In genomic region chr12:132393991-132394949, GRCh38 we compare ENCODE assay signal across 13 cellular contexts.
DNase-seq lines count a peak whose midpoint lies in the region; ATAC-seq, FAIRE-seq and TF ChIP-seq lines count a peak whose summit lies in the region.
"Had no signal": no experiment of that assay in that cellular context is flagged by ENCODE, and none has a peak within 500 bp of the region (broad histone marks: within the 10 kb centered on the region; RNA-seq: fewer than 3 reads in every experiment).

No MANE protein-coding gene starts in this region.

- no peak overlapping the region for H3K23ac ChIP-seq in trophoblast cell (ENCODE audit: low read length)

- no peak overlapping the region for H3K18ac ChIP-seq in trophoblast cell (ENCODE audit: low read length)

- no peak overlapping the region for H3K14ac ChIP-seq in trophoblast cell (ENCODE audit: low read length)

- H2AK5ac ChIP-seq in trophoblast cell (ENCODE audit: low read length): no peak overlapping the region

- peak; percentile 57 for FAIRE-seq in GM12891 (lab: Jason Lieb, UNC)
- FAIRE-seq: colon, GM12878 had no signal

- H2AFZ ChIP-seq in trophoblast cell (ENCODE audit: insufficient read depth, low read length, poor library complexity): no peak overlapping the region

- H3K27ac ChIP-seq in brain microvascular endothelial cell: no peak overlapping the region
- H3K27ac ChIP-seq in trophoblast cell (ENCODE audit: low read depth, low read length): no peak overlapping the region

- 0 out of 2 replicates have a peak, but pooled peaks cover 2% of the 10 kb centered on the region for H3K9me3 ChIP-seq in MG63
- peaks cover 3% of the 10 kb centered on the region for H3K9me3 ChIP-seq in trophoblast cell (ENCODE audit: insufficient read depth, low read depth, low read length)

- no peak overlapping the region for H2BK12ac ChIP-seq in trophoblast cell (ENCODE audit: low read length)

- H3K4me2 ChIP-seq in trophoblast cell (ENCODE audit: low read length): no peak overlapping the region

- no peak overlapping the region for H3K9ac ChIP-seq in trophoblast cell (ENCODE audit: low read length)

- DNase-seq in GM12891 (ENCODE audit: insufficient read length, low spot score): no peak
- DNase-seq in MG63: peak; percentile 65
- peak; percentile 47 for DNase-seq in brain microvascular endothelial cell
- peak; percentile 15 to 26 for DNase-seq in stimulated activated CD4-positive, alpha-beta T cell treated with anti-CD3 and anti-CD28 coated beads, Interleukin-2, amount 100 ng/mL, for 48 hours
- no peak for DNase-seq in trophoblast cell
- DNase-seq in hippocampal formation (lab: John Stamatoyannopoulos, UW): no peak
- DNase-seq: activated naive CD4-positive, alpha-beta T cell treated with anti-CD3 and anti-CD28 coated beads, Interleukin-2, amount 10 ng/mL, durations not matched to agents 7 days and 5 days; naive B cell; NCI-H345; stimulated activated naive CD4-positive, alpha-beta T cell treated with Interleukin-2 at 50 U/mL for 16 hours had no signal

- no peak for TF ChIP-seq POLR2A in GM12891 (IDR thresholded peaks at IDR 0.05; ENCODE audit: low read depth, low read length)

- no peaks in the 10 kb centered on the region for H3K36me3 ChIP-seq in MG63
- H3K36me3 ChIP-seq in brain microvascular endothelial cell (replicated peaks): no peaks in the 10 kb centered on the region
- H3K36me3 ChIP-seq in trophoblast cell (ENCODE audit: control insufficient read depth in 1 of 2, insufficient read depth in 2 of 2, low read length in 2 of 2): no peaks in the 10 kb centered on the region

- H4K91ac ChIP-seq in trophoblast cell (ENCODE audit: low read depth, low read length): no peak overlapping the region

- H4K8ac ChIP-seq in trophoblast cell (ENCODE audit: low read depth, low read length): no peak overlapping the region

- no peak overlapping the region for H2BK5ac ChIP-seq in trophoblast cell (ENCODE audit: low read depth, low read length, poor library complexity)

- in situ Hi-C loops in brain microvascular endothelial cell (cut with HindIII; ENCODE audit: low pct_ligation_motif_present, low sequenced_read_pairs): no loop called here

- no peak overlapping the region for H4K12ac ChIP-seq in trophoblast cell (ENCODE audit: low read depth, low read length)

- H2BK120ac ChIP-seq in trophoblast cell (ENCODE audit: insufficient read depth, low read length, poor library complexity): no peak overlapping the region

- H3K4me3 ChIP-seq in MG63: no peak overlapping the region
- no peak overlapping the region for H3K4me3 ChIP-seq in brain microvascular endothelial cell (ENCODE audit: low read depth, low read length)
- H3K4me3 ChIP-seq in trophoblast cell (ENCODE audit: low read depth, low read length): no peak overlapping the region
- H3K4me3 ChIP-seq: GM12878 had no signal

- WGBS in trophoblast cell (ENCODE audit: extremely low coverage, insufficient coverage, insufficient read length): no CpG with 5 or more reads among the region's 36 CpGs

- no peaks in the 10 kb centered on the region for H3K4me1 ChIP-seq in trophoblast cell (ENCODE audit: control insufficient read depth in 1 of 2, insufficient read depth in 2 of 2, low read length in 2 of 2)

- TF ChIP-seq CTCF in brain microvascular endothelial cell (IDR thresholded peaks at IDR 0.05; ENCODE audit: low read depth, low read length, missing control alignments): no peak

- no peaks in the 10 kb centered on the region for H3K79me2 ChIP-seq in trophoblast cell (ENCODE audit: control insufficient read depth, insufficient read depth, low read length, poor library complexity)

- H3K4ac ChIP-seq in trophoblast cell (ENCODE audit: low read depth, low read length): no peak overlapping the region

- ATAC-seq in GM18861 (IDR thresholded peaks at IDR 0.05; ENCODE audit: unreplicated experiment): no peak
- ATAC-seq: GM12878 had no signal

- no peaks in the 10 kb centered on the region for H3K79me1 ChIP-seq in trophoblast cell (ENCODE audit: low read length)

- peaks cover 51% of the 10 kb centered on the region for H3K27me3 ChIP-seq in MG63
- peaks cover 10% of the 10 kb centered on the region for H3K27me3 ChIP-seq in brain microvascular endothelial cell (replicated peaks)
- peaks cover 7% of the 10 kb centered on the region for H3K27me3 ChIP-seq in trophoblast cell (ENCODE audit: insufficient read depth, low read length)

TF ChIP-seq in GM12891, 5 proteins besides CTCF, POLR2A, EP300 and RAD21:
- TF ChIP-seq PAX5 (IDR thresholded peaks at IDR 0.05; ENCODE audit: insufficient read depth, low read length, severe bottlenecking) (no peak), SPI1 (IDR thresholded peaks at IDR 0.05; ENCODE audit: low read depth, low read length) (no peak), TAF1 (IDR thresholded peaks at IDR 0.05; ENCODE audit: low read depth, low read length) (no peak), POLR2AphosphoS5 (IDR thresholded peaks at IDR 0.05; ENCODE audit: low read depth, low read length) (no peak), POU2F2 (IDR thresholded peaks at IDR 0.05; ENCODE audit: low read depth, low read length) (no peak)

Comparison
In these comparisons a context has a peak if more than half of its experiments do, and no peak if none do; other contexts are left out.
1. DNase-seq: peak in MG63 (single experiment), brain microvascular endothelial cell (single experiment) and stimulated activated CD4-positive, alpha-beta T cell treated with anti-CD3 and anti-CD28 coated beads, Interleukin-2, amount 100 ng/mL, for 48 hours (2 of 2); none in GM12891 (single experiment), trophoblast cell (0 of 2) and hippocampal formation (0 of 2).